In genomic region chr20:15406072-15406471, GRCh38 we compare ENCODE assay signal across 31 cellular contexts.
"Had no signal": no experiment of that assay in that cellular context is flagged by ENCODE, and none has a peak within 500 bp of the region (broad histone marks: within the 10 kb centered on the region; RNA-seq: fewer than 3 reads in every experiment).

No MANE protein-coding gene starts in this region.

- H3K4me1 Mint-ChIP-seq: activated CD4-positive, alpha-beta memory T cell treated with anti-CD3 and anti-CD28 coated beads, Interleukin-2, amount 10 ng/mL, durations not matched to agents 7 days and 5 days; activated CD4-positive, alpha-beta T cell treated with anti-CD3 and anti-CD28 coated beads, Interleukin-2, amount 10 ng/mL, durations not matched to agents 7 days and 5 days; activated naive CD4-positive, alpha-beta T cell treated with anti-CD3 and anti-CD28 coated beads, Interleukin-2, amount 10 ng/mL, durations not matched to agents 7 days and 5 days; activated naive CD8-positive, alpha-beta T cell treated with anti-CD3 and anti-CD28 coated beads, Interleukin-2, amount 10 ng/mL, durations not matched to agents 7 days and 5 days; brain; central memory CD8-positive, alpha-beta T cell; endodermal cell had no signal

- DNase-seq: activated CD4-positive, alpha-beta memory T cell treated with anti-CD3 and anti-CD28 coated beads, Interleukin-2, amount 10 ng/mL, durations not matched to agents 7 days and 5 days; activated CD4-positive, alpha-beta T cell treated with anti-CD3 and anti-CD28 coated beads for 1 hour; activated CD4-positive, alpha-beta T cell treated with anti-CD3 and anti-CD28 coated beads for 4 hours; activated CD4-positive, alpha-beta T cell treated with anti-CD3 and anti-CD28 coated beads, Interleukin-2, amount 10 ng/mL, durations not matched to agents 7 days and 5 days; activated CD4-positive, alpha-beta T cell treated with anti-CD3 and anti-CD28 coated beads, Interleukin-2, amount 50 U/mL, for 4 hours; activated CD8-positive, alpha-beta memory T cell treated with anti-CD3 and anti-CD28 coated beads, Interleukin-2, amount 50 U/mL, for 48 hours; activated gamma-delta T cell; activated naive CD4-positive, alpha-beta T cell; activated naive CD4-positive, alpha-beta T cell treated with anti-CD3 and anti-CD28 coated beads, Interleukin-2, amount 10 ng/mL, durations not matched to agents 7 days and 5 days; activated naive CD8-positive, alpha-beta T cell treated with anti-CD3 and anti-CD28 coated beads, Interleukin-2, amount 10 ng/mL, durations not matched to agents 7 days and 5 days; activated T-cell treated with anti-CD3 and anti-CD28 coated beads for 4 hours; activated T-cell treated with anti-CD3 and anti-CD28 coated beads, Interleukin-2, amount 50 U/mL, for 24 hours; activated T-cell treated with anti-CD3 and anti-CD28 coated beads, Interleukin-2, amount 50 U/mL, for 72 hours; dorsolateral prefrontal cortex; effector memory CD4-positive, alpha-beta T cell; endodermal cell; foreskin keratinocyte; gastrocnemius medialis; glutamatergic neuron; heart left ventricle; T-helper 2 cell had no signal

- H3K4me1 ChIP-seq: ascending aorta, breast epithelium, foreskin keratinocyte, gastrocnemius medialis, heart left ventricle had no signal

- ATAC-seq: activated naive CD4-positive, alpha-beta T cell treated with anti-CD3 and anti-CD28 coated beads, Interleukin-2, amount 50 U/mL, for 72 hours; activated T-cell treated with anti-CD3 and anti-CD28 coated beads, Interleukin-2, amount 50 U/mL, for 72 hours; esophagus mucosa; foreskin keratinocyte; gastrocnemius medialis; heart left ventricle; WTC11 had no signal

- H3K4me3 ChIP-seq: ascending aorta, breast epithelium, coronary artery, dorsolateral prefrontal cortex, gastrocnemius medialis, heart left ventricle had no signal

- H3K36me3 ChIP-seq: ascending aorta, breast epithelium, gastrocnemius medialis, heart left ventricle had no signal

- H3K27ac ChIP-seq: ascending aorta, breast epithelium, coronary artery, dorsolateral prefrontal cortex, foreskin keratinocyte, gastrocnemius medialis, heart left ventricle, VCaP had no signal

- H3K27me3 ChIP-seq: ascending aorta, breast epithelium, dorsolateral prefrontal cortex, foreskin keratinocyte, gastrocnemius medialis, heart left ventricle had no signal

- H3K4me3 Mint-ChIP-seq: activated CD4-positive, alpha-beta memory T cell treated with anti-CD3 and anti-CD28 coated beads, Interleukin-2, amount 10 ng/mL, durations not matched to agents 7 days and 5 days; activated CD4-positive, alpha-beta T cell treated with anti-CD3 and anti-CD28 coated beads, Interleukin-2, amount 10 ng/mL, durations not matched to agents 7 days and 5 days; activated naive CD4-positive, alpha-beta T cell treated with anti-CD3 and anti-CD28 coated beads, Interleukin-2, amount 10 ng/mL, durations not matched to agents 7 days and 5 days; activated naive CD8-positive, alpha-beta T cell treated with anti-CD3 and anti-CD28 coated beads, Interleukin-2, amount 10 ng/mL, durations not matched to agents 7 days and 5 days; activated T-cell treated with anti-CD3 and anti-CD28 coated beads, Interleukin-2, amount 50 U/mL, for 24 hours; activated T-cell treated with anti-CD3 and anti-CD28 coated beads, Interleukin-2, amount 50 U/mL, for 72 hours; brain; central memory CD8-positive, alpha-beta T cell; dendritic cell treated with granulocyte-macrophage colony-stimulating factor and Interleukin-4, amounts not matched to agents 40 ng/mL and 50 ng/mL, for 4 days; endodermal cell; WTC11 had no signal

- H3K9me3 Mint-ChIP-seq: activated naive CD8-positive, alpha-beta T cell treated with anti-CD3 and anti-CD28 coated beads, Interleukin-2, amount 10 ng/mL, durations not matched to agents 7 days and 5 days had no signal

- H3K27me3 Mint-ChIP-seq: activated CD4-positive, alpha-beta memory T cell treated with anti-CD3 and anti-CD28 coated beads, Interleukin-2, amount 10 ng/mL, durations not matched to agents 7 days and 5 days; activated CD4-positive, alpha-beta T cell treated with anti-CD3 and anti-CD28 coated beads, Interleukin-2, amount 10 ng/mL, durations not matched to agents 7 days and 5 days; activated naive CD4-positive, alpha-beta T cell treated with anti-CD3 and anti-CD28 coated beads, Interleukin-2, amount 10 ng/mL, durations not matched to agents 7 days and 5 days; activated naive CD8-positive, alpha-beta T cell treated with anti-CD3 and anti-CD28 coated beads, Interleukin-2, amount 10 ng/mL, durations not matched to agents 7 days and 5 days; activated T-cell treated with anti-CD3 and anti-CD28 coated beads, Interleukin-2, amount 50 U/mL, for 24 hours; brain; central memory CD8-positive, alpha-beta T cell; dendritic cell treated with granulocyte-macrophage colony-stimulating factor and Interleukin-4, amounts not matched to agents 40 ng/mL and 50 ng/mL, for 4 days had no signal

- H3K36me3 Mint-ChIP-seq: activated naive CD4-positive, alpha-beta T cell treated with anti-CD3 and anti-CD28 coated beads, Interleukin-2, amount 10 ng/mL, durations not matched to agents 7 days and 5 days; activated naive CD4-positive, alpha-beta T cell treated with anti-CD3 and anti-CD28 coated beads, Interleukin-2, amount 50 U/mL, for 72 hours; activated naive CD8-positive, alpha-beta T cell treated with anti-CD3 and anti-CD28 coated beads, Interleukin-2, amount 10 ng/mL, durations not matched to agents 7 days and 5 days; brain had no signal

- H3K9me3 ChIP-seq: ascending aorta, breast epithelium, gastrocnemius medialis had no signal

- H3K27ac Mint-ChIP-seq: activated CD4-positive, alpha-beta memory T cell treated with anti-CD3 and anti-CD28 coated beads, Interleukin-2, amount 10 ng/mL, durations not matched to agents 7 days and 5 days; activated CD4-positive, alpha-beta T cell treated with anti-CD3 and anti-CD28 coated beads, Interleukin-2, amount 10 ng/mL, durations not matched to agents 7 days and 5 days; activated naive CD4-positive, alpha-beta T cell treated with anti-CD3 and anti-CD28 coated beads, Interleukin-2, amount 10 ng/mL, durations not matched to agents 7 days and 5 days; activated naive CD4-positive, alpha-beta T cell treated with anti-CD3 and anti-CD28 coated beads, Interleukin-2, amount 50 U/mL, for 72 hours; activated naive CD8-positive, alpha-beta T cell treated with anti-CD3 and anti-CD28 coated beads, Interleukin-2, amount 10 ng/mL, durations not matched to agents 7 days and 5 days; activated T-cell treated with anti-CD3 and anti-CD28 coated beads, Interleukin-2, amount 50 U/mL, for 24 hours; activated T-cell treated with anti-CD3 and anti-CD28 coated beads, Interleukin-2, amount 50 U/mL, for 72 hours; brain; dendritic cell treated with granulocyte-macrophage colony-stimulating factor and Interleukin-4, amounts not matched to agents 40 ng/mL and 50 ng/mL, for 4 days; endodermal cell; WTC11 had no signal
